In genomic region chr1:9890224-9890731, GRCh38 we compare ENCODE assay signal across 8 cellular contexts. TPM values are rescaled to one million over a fixed set of nuclear protein-coding genes. Genes with fewer than 3 reads are reported as not detected.
A peak's percentile ranks its signal among the peaks of the same experiment; 100 is the strongest.
DNase-seq lines count a peak whose midpoint lies in the region; ATAC-seq, FAIRE-seq and TF ChIP-seq lines count a peak whose summit lies in the region.

No MANE protein-coding gene starts in this region.

- no peaks in the 10 kb centered on the region for H3K9me2 ChIP-seq in PC-3 (replicated peaks; ENCODE audit: low read length)

- H3K4me1 ChIP-seq in PC-3 (ENCODE audit: insufficient read depth, low read length), result peaks cover 56% of the 10 kb centered on the region

- FAIRE-seq in G401.6 (lab: Jason Lieb, UNC), result peak; percentile 83

- BruUV-seq in PC-3 (replicated peaks; lab: Mats Ljungman, UMichigan), result no TSS peak

- CTCF ChIA-PET in PC-3 (lab: Charles Lee), result interaction anchor here (0.6 to 1.7 kb wide), 3 partner anchors 8 to 123 kb away, joined by 3 to 15 read pairs (median 5); no protein-coding TSS in a partner anchor

- peak overlapping the region; percentile 99 for H3K27ac ChIP-seq in PC-3 (ENCODE audit: low read length)

- POLR2A ChIA-PET in PC-3 (lab: Charles Lee; ENCODE audit: unreplicated experiment), result interaction anchor here (0.6 kb wide), 1 partner anchor 53 kb away, joined by 20 read pairs; the partner anchor contains the start of gene NMNAT1

- no peak for TF ChIP-seq CTCF in PC-3 (conservative IDR thresholded peaks at IDR 0.05; ENCODE audit: low read depth, low read length)

- peaks cover 21% of the 10 kb centered on the region for H3F3A ChIP-seq in PC-3 (ENCODE audit: low read length, unreplicated experiment)

- DNase-seq in PC-3 (peak; percentile 94), fibroblast of gingiva (ENCODE audit: low read depth) (peak; percentile 21), skeletal muscle cell (ENCODE audit: low read depth) (peak; percentile 80), mucosa of gallbladder (ENCODE audit: low spot score) (no peak), NCI-H2196 treated with DMSO at 0.1 percent for 48 hours (lab: John Stamatoyannopoulos, UW; ENCODE audit: unreplicated experiment) (no peak)

- H2AFZ ChIP-seq in PC-3 (ENCODE audit: low read length), result no peak overlapping the region

- H3K9ac ChIP-seq in PC-3 (ENCODE audit: low read length), result 0 out of 2 replicates have a peak overlapping the region, but pooled peaks have one; percentile 12

- H3K27me3 ChIP-seq in PC-3 (ENCODE audit: low read length), result no peaks in the 10 kb centered on the region

- peaks cover 29% of the 10 kb centered on the region for H3K79me2 ChIP-seq in PC-3 (ENCODE audit: low read length)

- H3K4me2 ChIP-seq in PC-3 (ENCODE audit: low read length), result peak overlapping the region; percentile 71

- no peaks in the 10 kb centered on the region for H4K20me1 ChIP-seq in PC-3 (ENCODE audit: low read length)

- no peaks in the 10 kb centered on the region for H3K9me3 ChIP-seq in PC-3 (ENCODE audit: low read length)

- peaks cover 3% of the 10 kb centered on the region; the same call in 1 of the 2 replicates for H3K36me3 ChIP-seq in PC-3 (ENCODE audit: low read depth, low read length)

- ATAC-seq in PC-3 (peak; percentile 53), HG02678 (IDR thresholded peaks at IDR 0.05; ENCODE audit: unreplicated experiment) (no peak), GM19397 (IDR thresholded peaks at IDR 0.05; ENCODE audit: unreplicated experiment) (no peak)

- no peak overlapping the region; the same call in 1 of the 2 replicates for H3K4me3 ChIP-seq in PC-3 (ENCODE audit: low read length)
- H3K4me3 ChIP-seq in skeletal muscle cell (ENCODE audit: low read depth, low read length), result no peak overlapping the region

- intact Hi-C loops in PC-3 (cut with micrococcal nuclease), result no loop called here

RNA-seq across cellular contexts. Expression of gene CTNNBIP1, which starts 19.8 kb away (rescaled TPM):
- total RNA-seq in PC-3 (2014; rRNA removed), result 78.1 and 102 TPM in 2 replicates
- 29.7 TPM for total RNA-seq in mucosa of gallbladder

RNA-seq across cellular contexts. Expression of gene LZIC, which starts 52.9 kb away (rescaled TPM):
- total RNA-seq in PC-3 (2014; rRNA removed) (27.2 and 32.5 TPM in 2 replicates), mucosa of gallbladder (39.1 TPM)

RNA-seq across cellular contexts. Expression of gene NMNAT1, which starts 53.0 kb away (rescaled TPM):
- 4.6 and 7.3 TPM in 2 replicates for total RNA-seq in PC-3 (2014; rRNA removed)
- total RNA-seq in mucosa of gallbladder, result 13.7 TPM

Comparison
In these comparisons a context has a peak if more than half of its experiments do, and no peak if none do; other contexts are left out.
1. DNase-seq: peak in PC-3 (single experiment), fibroblast of gingiva (single experiment) and skeletal muscle cell (single experiment); none in mucosa of gallbladder (single experiment) and NCI-H2196 treated with DMSO at 0.1 percent for 48 hours (single experiment).